23 cellular contexts compared by ENCODE assay signal in genomic region chr1:1967151-1967550, GRCh38. TPM values are rescaled to one million over a fixed set of nuclear protein-coding genes. Genes with fewer than 3 reads are reported as not detected.
"Had no signal": no experiment of that assay in that cellular context is flagged by ENCODE, and none has a peak within 500 bp of the region (broad histone marks: within the 10 kb centered on the region; RNA-seq: fewer than 3 reads in every experiment).

No MANE protein-coding gene starts in this region.

- H3K4me3 ChIP-seq: MG63, SJCRH30 had no signal

- H3K27me3 ChIP-seq: MG63 had no signal

- H3K36me3 ChIP-seq: MG63, SJCRH30 had no signal

- H3K27ac ChIP-seq: SJCRH30 had no signal

- H3K9me3 ChIP-seq: MG63, SJCRH30 had no signal

- DNase-seq: IMR-90, Karpas-422, KG1, MG63, NCI-H1092, NCI-H1105 treated with DMSO at 0.1 percent for 48 hours, NCI-H1417 treated with DMSO at 0.1 percent for 48 hours, NCI-H187, NCI-H2029, NCI-H2081 treated with DMSO at 0.1 percent for 48 hours, NCI-H2171, NCI-H226, NCI-H446, NCI-H510A, NCI-H524 treated with DMSO at 0.1 percent for 48 hours, NCI-H69, NCI-H774, SHP77 treated with DMSO at 0.1 percent for 48 hours, SJCRH30, T-helper 1 cell had no signal

- H3K4me1 ChIP-seq: SJCRH30 had no signal

- ATAC-seq: HepG2, SK-N-SH treated with all-trans-retinoic acid at 6 μM for 48 hours had no signal

RNA-seq across cellular contexts. Expression of gene CFAP74, which starts 36.4 kb away (rescaled TPM):
- total RNA-seq: HT1080, IMR-90, SJCRH30 had no signal

RNA-seq across cellular contexts. Expression of gene GABRD, which starts 52.0 kb away (rescaled TPM):
- total RNA-seq: HepG2, HT1080, IMR-90, SJCRH30 had no signal

RNA-seq across cellular contexts. Expression of gene CALML6, which starts 52.1 kb away (rescaled TPM):
- total RNA-seq: HT1080, IMR-90 had no signal
